Comparison of ENCODE assay signal across 14 cellular contexts in the genomic region with DNA sequence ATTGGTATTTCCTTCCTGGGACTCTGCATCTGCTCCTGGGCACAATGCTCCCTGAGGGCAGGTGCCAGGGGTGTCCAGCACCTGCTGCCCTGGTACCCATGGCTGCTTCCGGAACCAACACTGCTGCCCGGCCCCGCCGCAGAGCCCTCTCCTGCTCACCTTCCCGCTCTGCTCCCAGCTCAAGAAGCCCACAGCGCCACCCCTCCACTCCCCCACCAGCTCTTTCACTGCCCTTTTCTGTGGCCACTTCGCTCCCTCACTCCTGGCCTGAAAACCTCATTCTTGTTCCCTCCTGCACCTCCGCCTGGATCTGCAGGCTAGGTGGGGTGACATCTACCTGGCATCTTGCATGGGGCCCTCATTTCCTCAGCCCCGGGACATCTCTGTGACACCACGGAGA. TPM values are rescaled to one million over a fixed set of nuclear protein-coding genes. Genes with fewer than 3 reads are reported as not detected.
DNase-seq lines count a peak whose midpoint lies in the region; ATAC-seq, FAIRE-seq and TF ChIP-seq lines count a peak whose summit lies in the region.
"Had no signal": no experiment of that assay in that cellular context is flagged by ENCODE, and none has a peak within 500 bp of the region (broad histone marks: within the 10 kb centered on the region; RNA-seq: fewer than 3 reads in every experiment).

No MANE protein-coding gene starts in this region.

- no peak overlapping the region for H2BK15ac ChIP-seq in mesendoderm (replicated peaks; ENCODE audit: low read depth)

- no peak for DNase-seq in activated naive CD8-positive, alpha-beta T cell treated with anti-CD3 and anti-CD28 coated beads for 36 hours
- DNase-seq in WTC11 (ENCODE audit: low spot score): no peak
- no peak for DNase-seq in mesendoderm
- no peak for DNase-seq in stimulated activated naive B cell treated with anti-CD40 and anti-IgM and Interleukin-4, amounts not matched to agents 10 μg/mL and 1 μg/mL and 100 μg/mL, for 72 hours
- no peak for DNase-seq in NCI-H146 (lab: John Stamatoyannopoulos, UW)
- DNase-seq in foreskin fibroblast: no peak
- DNase-seq in kidney: no peak
- DNase-seq: activated CD4-positive, alpha-beta T cell treated with anti-CD3 and anti-CD28 coated beads, Interleukin-2, amount 10 ng/mL, durations not matched to agents 24 days and 14 days; activated effector memory CD4-positive, alpha-beta T cell treated with anti-CD3 and anti-CD28 coated beads, Interleukin-2, amount 50 U/mL, for 16 hours; NCI-H226; uterus had no signal

- H3K27ac ChIP-seq in mesendoderm (ENCODE audit: low read depth, low read length): no peak overlapping the region
- H3K27ac ChIP-seq in kidney (ENCODE audit: low read depth in 2 of 2, low read length in 2 of 2): no peak overlapping the region
- H3K27ac ChIP-seq: epithelial cell of prostate, uterus had no signal

- ATAC-seq in WTC11: no peak
- ATAC-seq in stimulated activated naive B cell treated with anti-CD40 and anti-IgM and Interleukin-4, amounts not matched to agents 10 μg/mL and 1 μg/mL and 100 μg/mL, for 72 hours (replicated peaks): no peak

- no peak overlapping the region for H2AK5ac ChIP-seq in mesendoderm (ENCODE audit: low read length)

- no peak overlapping the region for H4K5ac ChIP-seq in mesendoderm (ENCODE audit: low read length)

- H3K56ac ChIP-seq in mesendoderm (ENCODE audit: low read length): peak overlapping the region; percentile 49

- WGBS in mesendoderm (ENCODE audit: extremely low coverage, insufficient coverage, low lambda C conversion rate): no CpG with 5 or more reads among the region's 10 CpGs

- H3K27me3 Mint-ChIP-seq in activated naive CD8-positive, alpha-beta T cell: no peaks in the 10 kb centered on the region
- no peaks in the 10 kb centered on the region for H3K27me3 Mint-ChIP-seq in activated naive CD8-positive, alpha-beta T cell treated with anti-CD3 and anti-CD28 coated beads for 36 hours
- H3K27me3 Mint-ChIP-seq in WTC11 (ENCODE audit: low read depth): no peaks in the 10 kb centered on the region
- no peaks in the 10 kb centered on the region for H3K27me3 Mint-ChIP-seq in stimulated activated naive B cell treated with anti-CD40 and anti-IgM and Interleukin-4, amounts not matched to agents 10 μg/mL and 1 μg/mL and 100 μg/mL, for 72 hours
- H3K27me3 Mint-ChIP-seq: activated CD4-positive, alpha-beta T cell treated with anti-CD3 and anti-CD28 coated beads, Interleukin-2, amount 10 ng/mL, durations not matched to agents 24 days and 14 days had no signal

- TF ChIP-seq CTCF in WTC11 (IDR thresholded peaks at IDR 0.05): no peak
- no peak for TF ChIP-seq CTCF in foreskin fibroblast (IDR thresholded peaks at IDR 0.05; ENCODE audit: low read depth, low read length)
- no peak for TF ChIP-seq CTCF in kidney (IDR thresholded peaks at IDR 0.05; ENCODE audit: borderline replicate concordance, extremely low read depth, insufficient read depth)

- no peak overlapping the region for H3K4me2 ChIP-seq in mesendoderm (ENCODE audit: low read length)

- H2BK5ac ChIP-seq in mesendoderm (ENCODE audit: low read length): no peak overlapping the region

- H3K4ac ChIP-seq in mesendoderm (ENCODE audit: low read depth, low read length): no peak overlapping the region

- H3K27me3 ChIP-seq in mesendoderm (ENCODE audit: insufficient read depth, low read length, poor library complexity): no peaks in the 10 kb centered on the region
- H3K27me3 ChIP-seq: uterus had no signal

- FAIRE-seq in kidney (lab: Jason Lieb, UNC): no peak

- H3K36me3 ChIP-seq in mesendoderm (ENCODE audit: control insufficient read depth, insufficient read depth, low read length) (peaks cover 1% of the 10 kb centered on the region), kidney (ENCODE audit: control insufficient read depth in 1 of 2, insufficient read depth in 2 of 2, low read length in 2 of 2) (no peaks in the 10 kb centered on the region)
- H3K36me3 ChIP-seq: uterus had no signal

- H4K8ac ChIP-seq in mesendoderm (ENCODE audit: low read depth, low read length): no peak overlapping the region

- no peaks in the 10 kb centered on the region for H3K36me3 Mint-ChIP-seq in activated naive CD8-positive, alpha-beta T cell
- peaks cover 16% of the 10 kb centered on the region for H3K36me3 Mint-ChIP-seq in activated naive CD8-positive, alpha-beta T cell treated with anti-CD3 and anti-CD28 coated beads for 36 hours
- H3K36me3 Mint-ChIP-seq in WTC11: no peaks in the 10 kb centered on the region
- peaks cover 14 to 42% of the 10 kb centered on the region in 2 donors for H3K36me3 Mint-ChIP-seq in stimulated activated naive B cell treated with anti-CD40 and anti-IgM and Interleukin-4, amounts not matched to agents 10 μg/mL and 1 μg/mL and 100 μg/mL, for 72 hours

- H3K23ac ChIP-seq in mesendoderm (ENCODE audit: low read length): no peak overlapping the region

- H2BK120ac ChIP-seq in mesendoderm (ENCODE audit: low read depth, low read length): no peak overlapping the region

- intact Hi-C loops in kidney (cut with DNase I): no loop called here

- H3K4me1 Mint-ChIP-seq in activated naive CD8-positive, alpha-beta T cell (ENCODE audit: low read depth): peaks cover 57% of the 10 kb centered on the region
- peaks cover 50% of the 10 kb centered on the region for H3K4me1 Mint-ChIP-seq in activated naive CD8-positive, alpha-beta T cell treated with anti-CD3 and anti-CD28 coated beads for 36 hours
- peaks cover 66% of the 10 kb centered on the region for H3K4me1 Mint-ChIP-seq in WTC11
- peaks cover 65 to 90% of the 10 kb centered on the region in 2 donors for H3K4me1 Mint-ChIP-seq in stimulated activated naive B cell treated with anti-CD40 and anti-IgM and Interleukin-4, amounts not matched to agents 10 μg/mL and 1 μg/mL and 100 μg/mL, for 72 hours

- H3K4me3 ChIP-seq in mesendoderm (ENCODE audit: low read length): no peak overlapping the region
- no peak overlapping the region for H3K4me3 ChIP-seq in foreskin fibroblast (ENCODE audit: low read depth in 1 of 2, low read length in 2 of 2)
- no peak overlapping the region for H3K4me3 ChIP-seq in kidney (ENCODE audit: low read length in 2 of 2)
- H3K4me3 ChIP-seq: lung, uterus had no signal

- H3K79me1 ChIP-seq in mesendoderm (ENCODE audit: low read length): peaks cover 18% of the 10 kb centered on the region

- H3K9me3 Mint-ChIP-seq in activated naive CD8-positive, alpha-beta T cell (ENCODE audit: low read depth): no peaks in the 10 kb centered on the region
- H3K9me3 Mint-ChIP-seq in activated naive CD8-positive, alpha-beta T cell treated with anti-CD3 and anti-CD28 coated beads for 36 hours: no peaks in the 10 kb centered on the region
- H3K9me3 Mint-ChIP-seq in WTC11: no peaks in the 10 kb centered on the region
- H3K9me3 Mint-ChIP-seq in stimulated activated naive B cell treated with anti-CD40 and anti-IgM and Interleukin-4, amounts not matched to agents 10 μg/mL and 1 μg/mL and 100 μg/mL, for 72 hours: no peaks in the 10 kb centered on the region
- H3K9me3 Mint-ChIP-seq: activated CD4-positive, alpha-beta T cell treated with anti-CD3 and anti-CD28 coated beads, Interleukin-2, amount 10 ng/mL, durations not matched to agents 24 days and 14 days had no signal

- H3K9ac ChIP-seq in mesendoderm (ENCODE audit: low read length) (no peak overlapping the region), kidney (ENCODE audit: low read length in 2 of 2) (no peak overlapping the region)

- H3K27ac Mint-ChIP-seq in activated naive CD8-positive, alpha-beta T cell: peak overlapping the region; percentile 50
- H3K27ac Mint-ChIP-seq in activated naive CD8-positive, alpha-beta T cell treated with anti-CD3 and anti-CD28 coated beads for 36 hours: no peak overlapping the region
- H3K27ac Mint-ChIP-seq in WTC11: peak overlapping the region; percentile 95
- peak overlapping the region; percentile 98 for H3K27ac Mint-ChIP-seq in stimulated activated naive B cell treated with anti-CD40 and anti-IgM and Interleukin-4, amounts not matched to agents 10 μg/mL and 1 μg/mL and 100 μg/mL, for 72 hours

- H3K18ac ChIP-seq in mesendoderm (ENCODE audit: low read length): no peak overlapping the region

- POLR2A ChIA-PET in WTC11 (lab: Charles Lee): no interaction called here

- peaks cover 6% of the 10 kb centered on the region for H3K4me1 ChIP-seq in mesendoderm (ENCODE audit: control insufficient read depth, low read depth, low read length)
- H3K4me1 ChIP-seq in kidney (ENCODE audit: control insufficient read depth in 1 of 2, insufficient read depth in 1 of 2, low read depth in 1 of 2, low read length in 2 of 2): peaks cover 38 to 54% of the 10 kb centered on the region in 2 donors

- peaks cover 94% of the 10 kb centered on the region for H3K79me2 ChIP-seq in mesendoderm (ENCODE audit: control insufficient read depth, insufficient read depth, low read length)

- H3K4me3 Mint-ChIP-seq in activated naive CD8-positive, alpha-beta T cell: no peak overlapping the region
- no peak overlapping the region for H3K4me3 Mint-ChIP-seq in activated naive CD8-positive, alpha-beta T cell treated with anti-CD3 and anti-CD28 coated beads for 36 hours
- H3K4me3 Mint-ChIP-seq in WTC11: no peak overlapping the region
- peak overlapping the region; percentile 70 for H3K4me3 Mint-ChIP-seq in stimulated activated naive B cell treated with anti-CD40 and anti-IgM and Interleukin-4, amounts not matched to agents 10 μg/mL and 1 μg/mL and 100 μg/mL, for 72 hours
- H3K4me3 Mint-ChIP-seq: activated CD4-positive, alpha-beta T cell treated with anti-CD3 and anti-CD28 coated beads, Interleukin-2, amount 10 ng/mL, durations not matched to agents 24 days and 14 days had no signal

- no peaks in the 10 kb centered on the region for H3K9me3 ChIP-seq in kidney (ENCODE audit: control insufficient read depth in 1 of 2, low read length in 2 of 2)
- H3K9me3 ChIP-seq: uterus had no signal

- CTCF ChIA-PET in WTC11 (lab: Charles Lee): interaction anchor here (0.7 to 1.9 kb wide), 5 partner anchors 20 to 138 kb away, joined by 3 to 8 read pairs (median 4); no protein-coding TSS in a partner anchor

TF ChIP-seq in WTC11, 78 proteins besides CTCF, POLR2A, EP300 and RAD21 (continues in another document):
- TF ChIP-seq KAT7 (CRISPR knock-in tag; IDR thresholded peaks at IDR 0.05; ENCODE audit: borderline replicate concordance): no peak
- no peak for TF ChIP-seq ZNF232 (CRISPR knock-in tag; IDR thresholded peaks at IDR 0.05)
- TF ChIP-seq, protein P1, sequence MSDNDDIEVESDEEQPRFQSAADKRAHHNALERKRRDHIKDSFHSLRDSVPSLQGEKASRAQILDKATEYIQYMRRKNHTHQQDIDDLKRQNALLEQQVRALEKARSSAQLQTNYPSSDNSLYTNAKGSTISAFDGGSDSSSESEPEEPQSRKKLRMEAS (CRISPR knock-in tag; IDR thresholded peaks at IDR 0.05): no peak

RNA-seq across cellular contexts. Expression of gene ZNF787, which starts 6.4 kb away (rescaled TPM):
- total RNA-seq in activated naive CD8-positive, alpha-beta T cell treated with anti-CD3 and anti-CD28 coated beads for 36 hours: 10 to 100 TPM; 34.2 to 35.6 TPM
- total RNA-seq in WTC11 (2021) (60.8 to 62.9 TPM (median 62.0 TPM) in 3 replicates), kidney (31.9 TPM)
- polyA plus RNA-seq in mesendoderm (2013, experiment 1 of 2): 50.7 TPM
- polyA plus RNA-seq in mesendoderm (2013, experiment 2 of 2): 51.3 TPM
- 23.0 TPM for polyA plus RNA-seq in kidney (ENCODE audit: insufficient read depth, low read depth, low replicate concordance)

RNA-seq across cellular contexts. Expression of gene ZNF444, which starts 26.4 kb away (rescaled TPM):
- 10 to 100 TPM; 28.6 to 33.7 TPM for total RNA-seq in activated naive CD8-positive, alpha-beta T cell treated with anti-CD3 and anti-CD28 coated beads for 36 hours
- total RNA-seq in WTC11 (2021) (84.0 to 87.9 TPM (median 87.7 TPM) in 3 replicates), kidney (28.4 TPM)
- polyA plus RNA-seq in mesendoderm (2013, experiment 1 of 2): 19.9 TPM
- polyA plus RNA-seq in mesendoderm (2013, experiment 2 of 2): 20.3 TPM
- polyA plus RNA-seq in kidney (ENCODE audit: insufficient read depth, low read depth, low replicate concordance): 39.6 TPM

Comparison
In these comparisons a context has a peak if more than half of its experiments do, and no peak if none do; other contexts are left out.
1. H3K4me3 Mint-ChIP-seq: peak in stimulated activated naive B cell treated with anti-CD40 and anti-IgM and Interleukin-4, amounts not matched to agents 10 μg/mL and 1 μg/mL and 100 μg/mL, for 72 hours (2 of 2); none in activated naive CD8-positive, alpha-beta T cell (single experiment), activated naive CD8-positive, alpha-beta T cell treated with anti-CD3 and anti-CD28 coated beads for 36 hours (single experiment) and WTC11 (single experiment).